13 cellular contexts compared by ENCODE assay signal in genomic region chr14:30875788-30876053, GRCh38. TPM values are rescaled to one million over a fixed set of nuclear protein-coding genes. Genes with fewer than 3 reads are reported as not detected.
DNase-seq lines count a peak whose midpoint lies in the region; ATAC-seq and TF ChIP-seq lines count a peak whose summit lies in the region.
"Had no signal": no experiment of that assay in that cellular context is flagged by ENCODE, and none has a peak within 500 bp of the region (broad histone marks: within the 10 kb centered on the region; RNA-seq: fewer than 3 reads in every experiment).

No MANE protein-coding gene starts in this region.

- H3K4me3 ChIP-seq in iPS-18c (ENCODE audit: insufficient read depth, low read depth, low read length) (peak overlapping the region; percentile 72), thoracic aorta (peak overlapping the region; percentile 78)

- H3K27ac Mint-ChIP-seq in activated T-cell treated with anti-CD3 and anti-CD28 coated beads, Interleukin-2, amount 50 U/mL, for 72 hours, result no peak overlapping the region
- no peak overlapping the region for H3K27ac Mint-ChIP-seq in activated CD8-positive, alpha-beta T cell treated with anti-CD3 and anti-CD28 coated beads for 36 hours
- no peak overlapping the region for H3K27ac Mint-ChIP-seq in HFFc6

- H3K27me3 ChIP-seq in thoracic aorta (replicated peaks; ENCODE audit: insufficient read depth), result peaks cover 10% of the 10 kb centered on the region

- peaks cover 0 to 2% of the 10 kb centered on the region in 2 donors for H3K36me3 Mint-ChIP-seq in activated T-cell treated with anti-CD3 and anti-CD28 coated beads, Interleukin-2, amount 50 U/mL, for 72 hours (ENCODE audit: insufficient read depth in 2 of 2)
- no peaks in the 10 kb centered on the region for H3K36me3 Mint-ChIP-seq in activated CD8-positive, alpha-beta T cell treated with anti-CD3 and anti-CD28 coated beads for 36 hours (ENCODE audit: low read depth)
- H3K36me3 Mint-ChIP-seq in HFFc6 (ENCODE audit: low read depth), result no peaks in the 10 kb centered on the region

- H3K4me3 Mint-ChIP-seq in activated T-cell treated with anti-CD3 and anti-CD28 coated beads, Interleukin-2, amount 50 U/mL, for 72 hours, result peak overlapping the region; percentile 88 to 92
- peak overlapping the region; percentile 74 for H3K4me3 Mint-ChIP-seq in activated CD8-positive, alpha-beta T cell treated with anti-CD3 and anti-CD28 coated beads for 36 hours
- no peak overlapping the region for H3K4me3 Mint-ChIP-seq in HFFc6

- ATAC-seq in activated T-cell treated with anti-CD3 and anti-CD28 coated beads, Interleukin-2, amount 50 U/mL, for 72 hours (replicated peaks in 1 of 2), result no peak
- ATAC-seq in activated CD8-positive, alpha-beta T cell treated with anti-CD3 and anti-CD28 coated beads for 36 hours, result no peak
- ATAC-seq in thoracic aorta (ENCODE audit: insufficient number of reproducible peaks, low FRiP score, low read depth) (no peak), HG02884 (IDR thresholded peaks at IDR 0.05; ENCODE audit: unreplicated experiment) (no peak)
- ATAC-seq: Panc1 had no signal

- H3K36me3 ChIP-seq in thoracic aorta, result no peaks in the 10 kb centered on the region
- H3K36me3 ChIP-seq: tibial nerve had no signal

- no peaks in the 10 kb centered on the region for H3K9me3 Mint-ChIP-seq in activated T-cell treated with anti-CD3 and anti-CD28 coated beads, Interleukin-2, amount 50 U/mL, for 72 hours
- no peaks in the 10 kb centered on the region for H3K9me3 Mint-ChIP-seq in activated CD8-positive, alpha-beta T cell treated with anti-CD3 and anti-CD28 coated beads for 36 hours
- H3K9me3 Mint-ChIP-seq in HFFc6, result no peaks in the 10 kb centered on the region

- no peaks in the 10 kb centered on the region for H3K9me3 ChIP-seq in iPS-18c (ENCODE audit: control insufficient read depth, insufficient read depth, low read length)
- no peaks in the 10 kb centered on the region for H3K9me3 ChIP-seq in thoracic aorta
- H3K9me3 ChIP-seq: tibial nerve had no signal

- TF ChIP-seq CTCF in activated CD8-positive, alpha-beta T cell treated with anti-CD3 and anti-CD28 coated beads for 36 hours (IDR thresholded peaks at IDR 0.05), result no peak
- no peak for TF ChIP-seq CTCF in thoracic aorta (IDR thresholded peaks at IDR 0.05)
- no peak for TF ChIP-seq CTCF in HFFc6 (IDR thresholded peaks at IDR 0.05)

- H3K27ac ChIP-seq in thoracic aorta, result no peak overlapping the region
- H3K27ac ChIP-seq: epithelial cell of prostate, tibial nerve had no signal

- H3K4me1 ChIP-seq in thoracic aorta (ENCODE audit: control insufficient read depth in 1 of 2, low read depth in 2 of 2), result peaks cover 15 to 19% of the 10 kb centered on the region in 2 donors

- CTCF ChIA-PET in activated CD8-positive, alpha-beta T cell treated with anti-CD3 and anti-CD28 coated beads for 36 hours (lab: Charles Lee), result interaction anchor here (1.2 kb wide), 1 partner anchor 12 kb away, joined by 3 read pairs; no protein-coding TSS in a partner anchor

- peaks cover 16% of the 10 kb centered on the region for H3K4me1 Mint-ChIP-seq in activated T-cell treated with anti-CD3 and anti-CD28 coated beads, Interleukin-2, amount 50 U/mL, for 72 hours (ENCODE audit: low read depth)
- H3K4me1 Mint-ChIP-seq in activated CD8-positive, alpha-beta T cell treated with anti-CD3 and anti-CD28 coated beads for 36 hours (ENCODE audit: low read depth), result peaks cover 13% of the 10 kb centered on the region
- no peaks in the 10 kb centered on the region for H3K4me1 Mint-ChIP-seq in HFFc6 (ENCODE audit: low read depth)

- no peak for DNase-seq in activated T-cell treated with anti-CD3 and anti-CD28 coated beads, Interleukin-2, amount 50 U/mL, for 72 hours
- DNase-seq in activated T-cell treated with anti-CD3 and anti-CD28 coated beads for 4 hours, result no peak
- no peak for DNase-seq in activated CD8-positive, alpha-beta T cell treated with anti-CD3 and anti-CD28 coated beads for 36 hours
- no peak for DNase-seq in thoracic aorta (ENCODE audit: low spot score)
- no peak for DNase-seq in NCI-H1048 (lab: John Stamatoyannopoulos, UW)
- DNase-seq in HFFc6, result no peak
- DNase-seq: amniotic stem cell, NCI-H1694 had no signal

- intact Hi-C loops in activated CD8-positive, alpha-beta T cell treated with anti-CD3 and anti-CD28 coated beads for 36 hours (cut with micrococcal nuclease), result no loop called here

- POLR2A ChIA-PET in activated CD8-positive, alpha-beta T cell treated with anti-CD3 and anti-CD28 coated beads for 36 hours (lab: Charles Lee), result no interaction called here

- H3K27me3 Mint-ChIP-seq in activated T-cell treated with anti-CD3 and anti-CD28 coated beads, Interleukin-2, amount 50 U/mL, for 72 hours (ENCODE audit: low read depth), result peaks cover 56% of the 10 kb centered on the region
- H3K27me3 Mint-ChIP-seq in activated CD8-positive, alpha-beta T cell treated with anti-CD3 and anti-CD28 coated beads for 36 hours, result peaks cover 41% of the 10 kb centered on the region
- H3K27me3 Mint-ChIP-seq in HFFc6 (ENCODE audit: insufficient read depth), result peaks cover 27% of the 10 kb centered on the region

RNA-seq across cellular contexts. Expression of gene COCH, which starts 1.4 kb away (rescaled TPM):
- 1 to 10 TPM; 1.6 to 2.3 TPM for total RNA-seq in activated T-cell treated with anti-CD3 and anti-CD28 coated beads, Interleukin-2, amount 50 U/mL, for 72 hours
- total RNA-seq in activated CD8-positive, alpha-beta T cell treated with anti-CD3 and anti-CD28 coated beads for 36 hours, result 1 to 10 TPM; 5.8 TPM
- total RNA-seq in thoracic aorta, result 1 to 10 TPM; 1.5 to 9.9 TPM
- total RNA-seq in HFFc6 (2021; fragmentation: NEBNext Ultra II Directional; extraction: Animal tissue kit (Norgen Biotek cat#: 25700)), result not detected
